8 cellular contexts compared by ENCODE assay signal in the genomic region with DNA sequence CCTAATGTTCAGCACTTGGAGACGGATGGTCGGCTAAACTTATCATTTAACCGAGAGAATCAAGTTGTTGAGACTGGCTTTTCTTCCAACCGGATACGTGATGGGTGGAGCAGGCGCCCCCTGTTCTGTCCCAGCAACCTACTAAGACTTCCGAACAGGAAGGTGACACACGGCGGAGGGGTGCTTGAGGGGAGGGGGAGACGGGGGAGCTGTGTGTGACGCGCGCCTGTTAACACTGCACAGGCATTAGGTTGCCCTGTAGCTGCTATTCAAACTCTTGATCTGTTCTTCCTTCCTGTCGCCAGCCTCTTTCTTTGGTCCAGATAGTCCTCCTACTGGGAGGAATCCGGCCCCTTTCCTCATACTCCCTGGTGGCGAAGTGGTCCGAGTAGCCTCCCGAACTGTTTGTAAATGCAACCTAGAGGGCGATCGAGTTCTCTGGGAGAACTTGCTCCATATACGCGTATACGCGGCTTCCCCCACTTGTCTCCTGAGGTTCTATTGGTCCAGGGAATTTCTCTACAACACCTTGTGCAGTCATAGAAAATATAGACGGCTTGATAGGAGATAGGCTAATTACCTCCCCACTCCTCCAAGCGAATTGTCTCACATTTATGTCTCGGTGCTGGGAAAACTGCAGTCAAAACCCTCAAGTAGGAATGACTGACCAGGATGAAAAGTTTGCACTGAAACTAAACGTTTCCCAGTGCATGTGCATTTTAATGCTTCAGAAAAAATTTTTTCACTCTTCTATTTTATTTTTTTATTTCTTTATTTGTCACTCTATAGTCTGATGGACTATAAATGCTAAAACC.
DNase-seq lines count a peak whose midpoint lies in the region; ATAC-seq and TF ChIP-seq lines count a peak whose summit lies in the region.

No MANE protein-coding gene starts in this region.

- H3K27me3 Mint-ChIP-seq in CD4-positive, CD25-positive, alpha-beta regulatory T cell = peaks cover 4% of the 10 kb centered on the region

- peaks cover 6 to 43% (median 32%) of the 10 kb centered on the region in 4 donors for H3K4me1 Mint-ChIP-seq in CD4-positive, CD25-positive, alpha-beta regulatory T cell

- CTCF ChIA-PET in Panc1 (lab: Charles Lee) = interaction anchor here (0.5 to 1.3 kb wide), 2 partner anchors 169 to 354 kb away, joined by 3 to 6 read pairs; no protein-coding TSS in a partner anchor

- H3K4me3 ChIP-seq in CD4-positive, CD25-positive, alpha-beta regulatory T cell (ENCODE audit: low read depth, low read length) = peak overlapping the region; percentile 91
- H3K4me3 ChIP-seq in Panc1 (ENCODE audit: low read depth in 2 of 2, low read length in 2 of 2) = peak overlapping the region; percentile 37 to 63
- peak overlapping the region; percentile 30 to 71 for H3K4me3 ChIP-seq in muscle layer of duodenum (ENCODE audit: low read depth in 1 of 2, low read length in 2 of 2)

- H3K9me3 ChIP-seq in CD4-positive, CD25-positive, alpha-beta regulatory T cell (ENCODE audit: control insufficient read depth in 2 of 2, low read length in 2 of 2) = no peaks in the 10 kb centered on the region
- H3K9me3 ChIP-seq in Panc1 (ENCODE audit: control insufficient read depth, insufficient read depth, low read depth, low read length) (no peaks in the 10 kb centered on the region), muscle layer of duodenum (ENCODE audit: control insufficient read depth in 1 of 2, low read length in 2 of 2) (no peaks in the 10 kb centered on the region)

- in situ Hi-C loops in Panc1 (cut with HindIII; ENCODE audit: low pct_unique_long_range_greater_than_20kb, low sequenced_read_pairs) = no loop called here

- H3K27ac ChIP-seq in CD4-positive, CD25-positive, alpha-beta regulatory T cell (ENCODE audit: insufficient read depth, low read length, poor library complexity, severe bottlenecking) = peak overlapping the region; percentile 75
- H3K27ac ChIP-seq in Panc1 (ENCODE audit: low read length) = no peak overlapping the region
- peak overlapping the region; percentile 87 for H3K27ac ChIP-seq in muscle layer of duodenum (ENCODE audit: low read length)

- peak; percentile 73 to 75 for ATAC-seq in CD4-positive, CD25-positive, alpha-beta regulatory T cell (ENCODE audit: low read depth in 2 of 2)
- ATAC-seq in HG02852 (IDR thresholded peaks at IDR 0.05; ENCODE audit: unreplicated experiment) (peak; percentile 29), Panc1 (peak; percentile 79), GM19452 (IDR thresholded peaks at IDR 0.05; ENCODE audit: unreplicated experiment) (no peak)

- no peaks in the 10 kb centered on the region for H3K36me3 ChIP-seq in CD4-positive, CD25-positive, alpha-beta regulatory T cell (ENCODE audit: control insufficient read depth, insufficient read depth, low read length)
- H3K36me3 ChIP-seq in Panc1 (ENCODE audit: control insufficient read depth, insufficient read depth, low read length) (no peaks in the 10 kb centered on the region), muscle layer of duodenum (ENCODE audit: control insufficient read depth in 1 of 2, insufficient read depth in 2 of 2, low read length in 2 of 2) (peaks cover under 1 to 6% of the 10 kb centered on the region in 2 donors)

- H3K27me3 ChIP-seq in CD4-positive, CD25-positive, alpha-beta regulatory T cell (ENCODE audit: control insufficient read depth, insufficient read depth, low read length) = no peaks in the 10 kb centered on the region
- H3K27me3 ChIP-seq in Panc1 (ENCODE audit: control insufficient read depth, insufficient read depth, low read length) (no peaks in the 10 kb centered on the region; the same call in 1 of the 2 replicates), muscle layer of duodenum (ENCODE audit: low read depth, low read length) (no peaks in the 10 kb centered on the region)

- H3K9me3 Mint-ChIP-seq in CD4-positive, CD25-positive, alpha-beta regulatory T cell = no peaks in the 10 kb centered on the region

- H3K36me3 Mint-ChIP-seq in CD4-positive, CD25-positive, alpha-beta regulatory T cell = peaks cover 5% of the 10 kb centered on the region

- POLR2A ChIA-PET in Panc1 (lab: Charles Lee) = no interaction called here

- DNase-seq in CD4-positive, CD25-positive, alpha-beta regulatory T cell = peak; percentile 74 to 84 (median 74)
- DNase-seq in Panc1 (ENCODE audit: low read depth, low spot score) (peak; percentile 84), fibroblast of gingiva (ENCODE audit: low read depth) (peak; percentile 93)
- peak; percentile 59 to 67 for DNase-seq in activated T-helper 1 cell treated with anti-CD3 and anti-CD28 coated beads, Interleukin-2, amount 50 U/mL, for 16 hours (ENCODE audit: low read depth in 1 of 2, low spot score in 1 of 2)
- DNase-seq in stimulated activated CD8-positive, alpha-beta memory T cell treated with anti-CD3 and anti-CD28 coated beads, Interleukin-4, amount 100 ng/mL, for 48 hours = peak; percentile 80

- peak; percentile 93 for TF ChIP-seq CTCF in Panc1 (IDR thresholded peaks at IDR 0.05)

- H3K4me1 ChIP-seq in CD4-positive, CD25-positive, alpha-beta regulatory T cell (ENCODE audit: control insufficient read depth, insufficient read depth, low read length, poor library complexity, severe bottlenecking) = peaks cover 36% of the 10 kb centered on the region
- H3K4me1 ChIP-seq in Panc1 (ENCODE audit: control insufficient read depth, insufficient read depth, low read length) = peaks cover 16% of the 10 kb centered on the region
- H3K4me1 ChIP-seq in muscle layer of duodenum (ENCODE audit: control insufficient read depth in 1 of 2, insufficient read depth in 2 of 2, low read length in 2 of 2) = peaks cover 0 to 10% of the 10 kb centered on the region in 2 donors

- no TSS peak for BruUV-seq in Panc1 (replicated peaks; lab: Mats Ljungman, UMichigan)

- peak overlapping the region; percentile 92 to 98 (median 98) for H3K4me3 Mint-ChIP-seq in CD4-positive, CD25-positive, alpha-beta regulatory T cell

- intact Hi-C loops in Panc1 (cut with micrococcal nuclease; ENCODE audit: unreplicated experiment) = loop anchor here (1.0 kb wide), 1 partner anchor 463 kb away; no protein-coding TSS in a partner anchor

- peak overlapping the region; percentile 91 to 97 (median 95) for H3K27ac Mint-ChIP-seq in CD4-positive, CD25-positive, alpha-beta regulatory T cell
